12 cellular contexts compared by ENCODE assay signal in the genomic region with DNA sequence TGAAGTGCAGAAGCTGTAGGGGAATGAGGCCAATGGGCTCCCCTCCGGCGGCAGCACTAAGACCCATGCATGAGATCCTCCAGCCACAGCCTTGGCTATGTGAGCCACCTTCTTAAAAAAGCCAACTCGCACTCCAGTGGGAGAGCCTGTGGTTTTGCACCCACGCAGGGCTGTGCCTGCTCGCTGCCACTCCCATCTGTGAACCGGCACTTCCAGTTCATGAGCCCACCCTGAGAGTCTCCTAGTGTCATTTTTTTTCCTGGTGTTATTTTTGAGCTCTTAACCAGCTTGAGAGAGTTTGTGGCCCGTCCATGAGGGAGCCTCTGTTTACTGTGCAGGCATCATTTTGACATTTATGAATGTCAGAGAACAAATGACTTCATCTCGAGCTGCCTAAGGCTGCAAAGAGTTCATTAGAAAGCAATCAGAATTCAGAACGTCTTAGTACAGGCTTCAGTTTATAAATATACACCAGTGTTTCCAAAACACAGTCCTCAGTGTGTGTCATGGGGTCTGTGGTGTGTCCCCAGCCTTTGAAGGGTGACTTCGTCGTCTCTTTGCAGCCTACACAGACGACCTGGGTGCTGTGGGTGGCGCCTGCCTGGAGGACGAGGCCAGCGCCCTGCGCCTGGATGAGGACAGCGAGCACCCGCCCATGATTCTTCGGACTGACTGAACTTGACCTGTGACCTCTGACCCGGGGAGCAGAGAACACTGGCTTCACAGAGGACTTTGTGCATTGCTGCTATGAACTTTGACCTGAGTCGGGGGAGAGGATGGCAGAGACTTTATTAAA. TPM values are rescaled to one million over a fixed set of nuclear protein-coding genes. Genes with fewer than 3 reads are reported as not detected.
DNase-seq lines count a peak whose midpoint lies in the region; ATAC-seq lines count a peak whose summit lies in the region.
"Had no signal": no experiment of that assay in that cellular context is flagged by ENCODE, and none has a peak within 500 bp of the region (broad histone marks: within the 10 kb centered on the region; RNA-seq: fewer than 3 reads in every experiment).

No MANE protein-coding gene starts in this region.

- peak; percentile 74 for ATAC-seq in stimulated activated memory B cell treated with anti-CD40 and anti-IgM and Interleukin-4, amounts not matched to agents 10 μg/mL and 1 μg/mL and 100 μg/mL, for 72 hours

- peaks cover 50 to 53% (median 53%) of the 10 kb centered on the region in 3 donors for H3K4me1 Mint-ChIP-seq in IgD-negative memory B cell
- H3K4me1 Mint-ChIP-seq in stimulated activated memory B cell treated with anti-CD40 and anti-IgM and Interleukin-4, amounts not matched to agents 10 μg/mL and 1 μg/mL and 100 μg/mL, for 72 hours, result peaks cover 65% of the 10 kb centered on the region

- peak overlapping the region; percentile 99 for H3K27ac Mint-ChIP-seq in IgD-negative memory B cell
- H3K27ac Mint-ChIP-seq in stimulated activated memory B cell treated with anti-CD40 and anti-IgM and Interleukin-4, amounts not matched to agents 10 μg/mL and 1 μg/mL and 100 μg/mL, for 72 hours, result peak overlapping the region; percentile 100

- no peaks in the 10 kb centered on the region for H3K9me3 Mint-ChIP-seq in IgD-negative memory B cell
- H3K9me3 Mint-ChIP-seq in stimulated activated memory B cell treated with anti-CD40 and anti-IgM and Interleukin-4, amounts not matched to agents 10 μg/mL and 1 μg/mL and 100 μg/mL, for 72 hours, result no peaks in the 10 kb centered on the region
- H3K9me3 Mint-ChIP-seq: activated T-cell treated with anti-CD3 and anti-CD28 coated beads, Interleukin-2, amount 50 U/mL, for 4 hours had no signal

- peaks cover 23% of the 10 kb centered on the region for H3K36me3 Mint-ChIP-seq in IgD-negative memory B cell
- peaks cover 62% of the 10 kb centered on the region for H3K36me3 Mint-ChIP-seq in stimulated activated memory B cell treated with anti-CD40 and anti-IgM and Interleukin-4, amounts not matched to agents 10 μg/mL and 1 μg/mL and 100 μg/mL, for 72 hours

- H3K27me3 Mint-ChIP-seq in IgD-negative memory B cell, result peaks cover 11% of the 10 kb centered on the region
- H3K27me3 Mint-ChIP-seq in stimulated activated memory B cell treated with anti-CD40 and anti-IgM and Interleukin-4, amounts not matched to agents 10 μg/mL and 1 μg/mL and 100 μg/mL, for 72 hours, result no peaks in the 10 kb centered on the region

- peak; percentile 27 for DNase-seq in activated CD8-positive, alpha-beta memory T cell treated with anti-CD3 and anti-CD28 coated beads, Interleukin-2, amount 50 U/mL, for 4 hours
- DNase-seq in activated CD8-positive, alpha-beta memory T cell treated with anti-CD3 and anti-CD28 coated beads, Interleukin-2, amount 50 U/mL, for 48 hours, result no peak
- DNase-seq in foreskin melanocyte (peak; percentile 21), globus pallidus (ENCODE audit: low spot score) (no peak), DMS53 treated with DMSO at 0.1 percent for 48 hours (lab: John Stamatoyannopoulos, UW; ENCODE audit: unreplicated experiment) (no peak), NCI-H1930 (lab: John Stamatoyannopoulos, UW) (no peak)
- DNase-seq: activated T-cell treated with anti-CD3 and anti-CD28 coated beads, Interleukin-2, amount 50 U/mL, for 4 hours; NCI-H1048; NCI-H446 treated with DMSO at 0.1 percent for 48 hours; tibial artery had no signal

- peak overlapping the region; percentile 21 to 99 (median 88) for H3K4me3 Mint-ChIP-seq in IgD-negative memory B cell
- peak overlapping the region; percentile 82 for H3K4me3 Mint-ChIP-seq in stimulated activated memory B cell treated with anti-CD40 and anti-IgM and Interleukin-4, amounts not matched to agents 10 μg/mL and 1 μg/mL and 100 μg/mL, for 72 hours
- H3K4me3 Mint-ChIP-seq: activated T-cell treated with anti-CD3 and anti-CD28 coated beads, Interleukin-2, amount 50 U/mL, for 4 hours had no signal

RNA-seq across cellular contexts. Expression of a gene that starts 40.4 kb away (rescaled TPM):
- polyA plus RNA-seq in IgD-negative memory B cell, result 79.5 TPM

RNA-seq across cellular contexts. Expression of a gene that starts 52.3 kb away (rescaled TPM):
- not detected for polyA plus RNA-seq in IgD-negative memory B cell

Comparison
In these comparisons a context has a peak if more than half of its experiments do, and no peak if none do; other contexts are left out.
1. DNase-seq: peak in activated CD8-positive, alpha-beta memory T cell treated with anti-CD3 and anti-CD28 coated beads, Interleukin-2, amount 50 U/mL, for 4 hours (single experiment) and foreskin melanocyte (single experiment); none in activated CD8-positive, alpha-beta memory T cell treated with anti-CD3 and anti-CD28 coated beads, Interleukin-2, amount 50 U/mL, for 48 hours (single experiment), globus pallidus (single experiment), DMS53 treated with DMSO at 0.1 percent for 48 hours (single experiment) and NCI-H1930 (0 of 2).